In genomic region chr4:152458801-152459302, GRCh38 we compare ENCODE assay signal across 8 cellular contexts.
A peak's percentile ranks its signal among the peaks of the same experiment; 100 is the strongest.
DNase-seq lines count a peak whose midpoint lies in the region; ATAC-seq and TF ChIP-seq lines count a peak whose summit lies in the region.
"Had no signal": no experiment of that assay in that cellular context is flagged by ENCODE, and none has a peak within 500 bp of the region (broad histone marks: within the 10 kb centered on the region; RNA-seq: fewer than 3 reads in every experiment).

No MANE protein-coding gene starts in this region.

- ATAC-seq in GM18867 (IDR thresholded peaks at IDR 0.05; ENCODE audit: unreplicated experiment) (peak; percentile 48), HG02938 (IDR thresholded peaks at IDR 0.05; ENCODE audit: unreplicated experiment) (peak; percentile 40), activated B cell treated with CpG ODN at 0.5 μM for 24 hours (ENCODE audit: low read depth) (peak; percentile 59), aorta (ENCODE audit: low FRiP score) (no peak)
- ATAC-seq in naive thymus-derived CD4-positive, alpha-beta T cell, result peak; percentile 61

- DNase-seq in activated B cell treated with CpG ODN at 0.5 μM for 24 hours (no peak), A673 (ENCODE audit: low spot score) (no peak), aorta (no peak), germinal center (ENCODE audit: low spot score) (no peak)
- DNase-seq in naive thymus-derived CD4-positive, alpha-beta T cell, result peak in 1 of 9 donors; percentile 1
- DNase-seq: trophoblast cell had no signal

- H3K36me3 ChIP-seq in naive thymus-derived CD4-positive, alpha-beta T cell (ENCODE audit: control insufficient read depth in 2 of 3, insufficient read depth in 3 of 3, low read length in 3 of 3), result no peaks in the 10 kb centered on the region
- H3K36me3 ChIP-seq in A673 (ENCODE audit: insufficient read depth, low read length, poor library complexity, severe bottlenecking) (no peaks in the 10 kb centered on the region), aorta (ENCODE audit: control insufficient read depth in 1 of 2, insufficient read depth in 2 of 2, low read length in 1 of 2) (no peaks in the 10 kb centered on the region)

- 88 to 89% methylated on average over 1 of the region's 1 CpG for WGBS in aorta, 2 donors

- no peaks in the 10 kb centered on the region for H3K27me3 ChIP-seq in naive thymus-derived CD4-positive, alpha-beta T cell (ENCODE audit: control insufficient read depth in 2 of 2, insufficient read depth in 2 of 2, low read length in 2 of 2)
- H3K27me3 ChIP-seq in A673 (replicated peaks; ENCODE audit: insufficient read depth, low read depth, low read length, poor library complexity) (no peaks in the 10 kb centered on the region), aorta (ENCODE audit: control insufficient read depth in 1 of 2, insufficient read depth in 2 of 2, low read length in 1 of 2) (no peaks in the 10 kb centered on the region)

- CTCF ChIA-PET in activated B cell treated with CpG ODN at 0.5 μM for 24 hours (lab: Charles Lee) (interaction anchor here (1.1 to 7.6 kb wide), 5 partner anchors 9 to 277 kb away, joined by 3 to 82 read pairs (median 5); no protein-coding TSS in a partner anchor), A673 (lab: Charles Lee) (no interaction called here)
- CTCF ChIA-PET in naive thymus-derived CD4-positive, alpha-beta T cell (lab: Charles Lee), result interaction anchor here (0.7 to 2.2 kb wide), 4 partner anchors 10 to 1096 kb away, joined by 3 to 6 read pairs (median 3); no protein-coding TSS in a partner anchor

- peak overlapping the region; percentile 70 for H3K27ac Mint-ChIP-seq in activated B cell treated with CpG ODN at 0.5 μM for 24 hours
- peak overlapping the region in 6 of 9 donors; percentile 4 to 83 (median 56) for H3K27ac Mint-ChIP-seq in naive thymus-derived CD4-positive, alpha-beta T cell

- no peaks in the 10 kb centered on the region for H3K9me3 ChIP-seq in naive thymus-derived CD4-positive, alpha-beta T cell (ENCODE audit: control insufficient read depth in 2 of 3, low read length in 3 of 3)
- no peaks in the 10 kb centered on the region for H3K9me3 ChIP-seq in A673 (ENCODE audit: low read depth, low read length, poor library complexity, severe bottlenecking)
- H3K9me3 ChIP-seq in aorta (ENCODE audit: control insufficient read depth, low read length), result no peaks in the 10 kb centered on the region

- H3K27ac ChIP-seq in naive thymus-derived CD4-positive, alpha-beta T cell (ENCODE audit: low read depth, low read length), result no peak overlapping the region
- H3K27ac ChIP-seq in A673 (ENCODE audit: low read depth, low read length, poor library complexity, severe bottlenecking) (no peak overlapping the region), aorta (ENCODE audit: low read depth in 1 of 2, low read length in 2 of 2) (no peak overlapping the region)

- peak overlapping the region; percentile 11 for H3K4me3 Mint-ChIP-seq in activated B cell treated with CpG ODN at 0.5 μM for 24 hours
- H3K4me3 Mint-ChIP-seq in naive thymus-derived CD4-positive, alpha-beta T cell, result peak overlapping the region in 9 of 10 donors; percentile 1 to 51 (median 4)

- no peak overlapping the region for H3K4me3 ChIP-seq in naive thymus-derived CD4-positive, alpha-beta T cell (ENCODE audit: low read length)
- H3K4me3 ChIP-seq in A673 (ENCODE audit: low read depth, low read length, poor library complexity, severe bottlenecking) (no peak overlapping the region), aorta (ENCODE audit: low read length in 2 of 2) (no peak overlapping the region)

- TF ChIP-seq CTCF in activated B cell treated with CpG ODN at 0.5 μM for 24 hours (IDR thresholded peaks at IDR 0.05), result no peak
- TF ChIP-seq CTCF in A673 (conservative IDR thresholded peaks at IDR 0.05; ENCODE audit: low read depth, low read length), result no peak

- H3K36me3 Mint-ChIP-seq in activated B cell treated with CpG ODN at 0.5 μM for 24 hours (ENCODE audit: low read depth), result peaks cover 2% of the 10 kb centered on the region
- H3K36me3 Mint-ChIP-seq in naive thymus-derived CD4-positive, alpha-beta T cell, result peaks cover 0 to 15% (median 4%) of the 10 kb centered on the region in 5 donors

- no TSS peak for BruUV-seq in A673 (replicated peaks; lab: Mats Ljungman, UMichigan)

- intact Hi-C loops in activated B cell treated with CpG ODN at 0.5 μM for 24 hours (cut with micrococcal nuclease), result loop anchor here (2.0 kb wide), 1 partner anchor 14 kb away; no protein-coding TSS in a partner anchor
- intact Hi-C loops in naive thymus-derived CD4-positive, alpha-beta T cell (cut with micrococcal nuclease), result loop anchor here in 1 of 2 donors (1.0 to 5.0 kb wide), 3 partner anchors 26 to 318 kb away; partner anchors contain the start of genes ARFIP1, FBXW7 and TIGD4
- intact Hi-C loops in A673 (cut with micrococcal nuclease; ENCODE audit: unreplicated experiment), result no loop called here
- intact Hi-C loops in aorta (cut with DNase I), result no loop called here

- no peaks in the 10 kb centered on the region for H3K9me3 Mint-ChIP-seq in activated B cell treated with CpG ODN at 0.5 μM for 24 hours
- peaks cover 0 to 3% (median 0%) of the 10 kb centered on the region in 11 donors for H3K9me3 Mint-ChIP-seq in naive thymus-derived CD4-positive, alpha-beta T cell

- POLR2A ChIA-PET in activated B cell treated with CpG ODN at 0.5 μM for 24 hours (lab: Charles Lee) (interaction anchor here (0.6 to 0.9 kb wide), 3 partner anchors 52 to 172 kb away, joined by 3 read pairs; partner anchors contain the start of gene FBXW7), A673 (lab: Charles Lee; ENCODE audit: low non-redundant PET) (no interaction called here)
- POLR2A ChIA-PET in naive thymus-derived CD4-positive, alpha-beta T cell (lab: Charles Lee), result no interaction called here

- no peaks in the 10 kb centered on the region for H3K27me3 Mint-ChIP-seq in activated B cell treated with CpG ODN at 0.5 μM for 24 hours
- no peaks in the 10 kb centered on the region for H3K27me3 Mint-ChIP-seq in naive thymus-derived CD4-positive, alpha-beta T cell

- peaks cover 80% of the 10 kb centered on the region for H3K4me1 Mint-ChIP-seq in activated B cell treated with CpG ODN at 0.5 μM for 24 hours
- H3K4me1 Mint-ChIP-seq in naive thymus-derived CD4-positive, alpha-beta T cell, result peaks cover 46 to 76% (median 65%) of the 10 kb centered on the region in 7 donors

- H3K4me1 ChIP-seq in naive thymus-derived CD4-positive, alpha-beta T cell (ENCODE audit: control insufficient read depth in 2 of 2, insufficient read depth in 2 of 2, low read length in 2 of 2), result peaks cover 6 to 9% of the 10 kb centered on the region in 2 donors
- H3K4me1 ChIP-seq in A673 (ENCODE audit: insufficient read depth, low read length, poor library complexity, severe bottlenecking) (peaks cover 22% of the 10 kb centered on the region), aorta (ENCODE audit: control insufficient read depth in 1 of 2, insufficient read depth in 2 of 2, low read length in 2 of 2) (no peaks in the 10 kb centered on the region)
